Comparison of ENCODE assay signal across 10 cellular contexts in the genomic region with DNA sequence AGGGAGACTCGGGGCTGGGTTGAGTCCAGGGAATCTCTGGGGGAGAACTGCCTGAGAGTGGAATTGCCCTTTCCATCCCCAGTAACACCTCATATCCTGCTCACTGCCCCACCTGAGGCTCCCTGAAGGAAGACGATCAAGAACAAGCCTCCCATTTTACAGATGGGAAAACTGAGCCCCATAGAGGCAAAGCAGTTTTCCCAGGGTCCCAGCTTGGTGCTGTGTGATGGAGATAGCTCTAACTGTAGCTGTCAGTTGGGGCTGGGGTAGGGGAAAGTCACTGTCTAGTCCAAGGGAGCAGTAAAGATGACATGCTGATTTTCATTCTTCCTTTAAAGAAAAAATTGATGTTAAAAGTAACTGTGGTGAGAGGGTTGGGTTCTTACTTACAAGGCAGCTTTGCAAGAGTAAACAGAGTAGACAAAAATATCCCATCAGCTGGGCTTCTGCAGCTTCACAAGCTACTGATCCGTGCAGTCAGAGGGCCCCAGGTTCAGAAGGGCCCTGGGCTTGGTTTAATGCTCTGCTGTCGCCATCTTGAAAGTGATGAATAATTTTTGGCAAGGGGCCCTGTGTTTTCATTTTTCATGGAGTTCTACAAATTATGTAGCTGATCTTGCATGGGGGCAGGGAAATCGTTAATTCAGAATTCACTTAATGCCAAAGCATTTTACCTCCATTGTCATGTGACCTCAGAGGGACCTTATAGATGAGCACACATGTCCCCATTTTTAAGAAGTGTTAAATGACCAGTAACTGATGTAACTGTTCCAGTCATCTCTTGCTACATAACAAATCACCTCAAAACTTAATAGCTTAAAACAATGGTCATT. TPM values are rescaled to one million over a fixed set of nuclear protein-coding genes. Genes with fewer than 3 reads are reported as not detected.
DNase-seq lines count a peak whose midpoint lies in the region; TF ChIP-seq lines count a peak whose summit lies in the region.
"Had no signal": no experiment of that assay in that cellular context is flagged by ENCODE, and none has a peak within 500 bp of the region (broad histone marks: within the 10 kb centered on the region; RNA-seq: fewer than 3 reads in every experiment).

No MANE protein-coding gene starts in this region.

- TF ChIP-seq CTCF in fibroblast of villous mesenchyme (IDR thresholded peaks at IDR 0.05; ENCODE audit: insufficient read depth, low read depth, low read length): no peak
- no peak for TF ChIP-seq CTCF in thyroid gland (IDR thresholded peaks at IDR 0.05)

- no peaks in the 10 kb centered on the region for H3K9me3 Mint-ChIP-seq in activated naive CD4-positive, alpha-beta T cell treated with anti-CD3 and anti-CD28 coated beads, Interleukin-2, amount 50 U/mL, for 24 hours

- WGBS in thyroid gland, 2 donors: 65 to 67% methylated on average over 5 of the region's 5 CpGs

- H3K27me3 Mint-ChIP-seq in activated naive CD4-positive, alpha-beta T cell treated with anti-CD3 and anti-CD28 coated beads, Interleukin-2, amount 50 U/mL, for 24 hours: no peaks in the 10 kb centered on the region

- H3K4me3 ChIP-seq in fibroblast of villous mesenchyme (ENCODE audit: low read depth, low read length) (no peak overlapping the region), thyroid gland (replicated peaks in 1 of 3) (no peak overlapping the region)

- DNase-seq in activated naive CD4-positive, alpha-beta T cell (lab: John Stamatoyannopoulos, UW): no peak
- DNase-seq in fibroblast of villous mesenchyme (ENCODE audit: low read depth) (peak; percentile 57), thyroid gland (no peak), DMS153 treated with DMSO at 0.1 percent for 48 hours (lab: John Stamatoyannopoulos, UW; ENCODE audit: unreplicated experiment) (no peak), NCI-H1048 (lab: John Stamatoyannopoulos, UW) (no peak), dedifferentiated amniotic fluid mesenchymal stem cell (ENCODE audit: extremely low spot score) (no peak)
- DNase-seq: Kasumi-1, NCI-H446 treated with DMSO at 0.1 percent for 48 hours had no signal

- 0 out of 2 replicates have a peak, but pooled peaks have one; percentile 20 for TF ChIP-seq POLR2A in Raji (IDR thresholded peaks at IDR 0.05; ENCODE audit: insufficient read depth, low read depth, low read length)
- no peak for TF ChIP-seq POLR2A in thyroid gland (IDR thresholded peaks at IDR 0.05)

- no peaks in the 10 kb centered on the region for H3K27me3 ChIP-seq in thyroid gland

- peak overlapping the region in 2 of 3 donors; percentile 65 to 81 for H3K27ac ChIP-seq in thyroid gland

- H3K4me3 Mint-ChIP-seq in activated naive CD4-positive, alpha-beta T cell treated with anti-CD3 and anti-CD28 coated beads, Interleukin-2, amount 50 U/mL, for 24 hours: no peak overlapping the region

- peaks cover 78% of the 10 kb centered on the region for H3K4me1 Mint-ChIP-seq in activated naive CD4-positive, alpha-beta T cell treated with anti-CD3 and anti-CD28 coated beads, Interleukin-2, amount 50 U/mL, for 24 hours

- no peaks in the 10 kb centered on the region for H3K9me3 ChIP-seq in thyroid gland

- H3K36me3 ChIP-seq in thyroid gland: no peaks in the 10 kb centered on the region

- peak overlapping the region; percentile 63 for H3K27ac Mint-ChIP-seq in activated naive CD4-positive, alpha-beta T cell treated with anti-CD3 and anti-CD28 coated beads, Interleukin-2, amount 50 U/mL, for 24 hours

- H3K36me3 Mint-ChIP-seq in activated naive CD4-positive, alpha-beta T cell treated with anti-CD3 and anti-CD28 coated beads, Interleukin-2, amount 50 U/mL, for 24 hours: peaks cover 2% of the 10 kb centered on the region

- H3K4me1 ChIP-seq in thyroid gland: peaks cover 33 to 62% of the 10 kb centered on the region in 2 donors

- intact Hi-C loops in thyroid gland (cut with DNase I): no loop called here

RNA-seq across cellular contexts. Expression of a gene that starts 17.6 kb away (rescaled TPM):
- total RNA-seq in fibroblast of villous mesenchyme: 8.7 and 25.9 TPM in 2 replicates
- total RNA-seq in thyroid gland: 10 to 100 TPM in 2 of 4 donors, 1 to 10 TPM in 2; 4.4 to 20.4 (median 9.0) TPM
